Comparison of ENCODE assay signal across 13 cellular contexts in the genomic region with DNA sequence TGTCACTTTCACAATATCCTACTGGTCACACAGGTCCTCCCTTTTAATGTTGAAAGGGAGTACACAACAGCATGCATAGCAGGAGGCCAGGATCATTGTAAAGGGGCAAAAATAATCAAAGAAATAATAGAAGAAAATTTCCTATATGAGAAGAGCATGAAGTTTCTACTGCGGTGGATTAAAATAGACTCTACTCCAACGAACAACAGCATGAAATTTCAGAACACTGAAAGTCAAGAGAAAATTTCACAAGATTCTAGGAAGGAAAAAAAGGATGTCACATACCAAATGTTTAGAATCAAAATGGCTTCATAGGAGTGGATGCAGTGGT.
DNase-seq lines count a peak whose midpoint lies in the region; ATAC-seq and TF ChIP-seq lines count a peak whose summit lies in the region.
"Had no signal": no experiment of that assay in that cellular context is flagged by ENCODE, and none has a peak within 500 bp of the region (broad histone marks: within the 10 kb centered on the region; RNA-seq: fewer than 3 reads in every experiment).

No MANE protein-coding gene starts in this region.

- H4K20me1 ChIP-seq in BLaER1 treated with 17β-estradiol and CSF1 and Interleukin-3, amounts not matched to agents 10 nM and 100 nM, result peaks cover 0 to 6% (median 0%) of the 10 kb centered on the region in 11 experiments; a peak in 2 of 22 replicates
- no peaks in the 10 kb centered on the region for H4K20me1 ChIP-seq in osteoblast (ENCODE audit: insufficient read depth, low read length)

- DNase-seq in colonic mucosa (no peak), osteoblast (ENCODE audit: insufficient read length, low spot score, missing footprints) (no peak), mucosa of descending colon (no peak), middle frontal gyrus (ENCODE audit: extremely low spot score, low spot score) (no peak), SKM-1 treated with dmso at 0.1 percent for 144 hours (lab: John Stamatoyannopoulos, UW; ENCODE audit: unreplicated experiment) (no peak), NCI-H1436 treated with DMSO at 0.1 percent for 48 hours (lab: John Stamatoyannopoulos, UW) (no peak)
- DNase-seq: activated CD8-positive, alpha-beta memory T cell treated with anti-CD3 and anti-CD28 coated beads, Interleukin-2, amount 50 U/mL, for 48 hours; H7; NCI-H187; stimulated activated naive CD8-positive, alpha-beta T cell treated with anti-CD3 and anti-CD28 coated beads, Interleukin-15, Interleukin-2, amounts not matched to agents 100 U/mL and 50 U/mL, for 24 hours had no signal

- ATAC-seq in HG03196 (IDR thresholded peaks at IDR 0.05; ENCODE audit: unreplicated experiment) (peak; percentile 20), mucosa of descending colon (no peak)

- peaks cover 11 to 20% (median 13%) of the 10 kb centered on the region in 10 experiments for H3K4me1 ChIP-seq in BLaER1 treated with 17β-estradiol and CSF1 and Interleukin-3, amounts not matched to agents 10 nM and 100 nM
- no peaks in the 10 kb centered on the region for H3K4me1 ChIP-seq in colonic mucosa
- peaks cover 31% of the 10 kb centered on the region for H3K4me1 ChIP-seq in osteoblast (ENCODE audit: insufficient read depth, low read length)
- H3K4me1 ChIP-seq in mucosa of descending colon (ENCODE audit: low read depth), result peaks cover 8% of the 10 kb centered on the region

- no peak overlapping the region for H3K4me3 ChIP-seq in BLaER1 treated with 17β-estradiol and CSF1 and Interleukin-3, amounts not matched to agents 10 nM and 100 nM
- H3K4me3 ChIP-seq in colonic mucosa (no peak overlapping the region), osteoblast (ENCODE audit: insufficient read depth, low read length) (no peak overlapping the region), mucosa of descending colon (no peak overlapping the region)
- H3K4me3 ChIP-seq: neural progenitor cell had no signal

- H3K79me2 ChIP-seq in osteoblast (ENCODE audit: insufficient read depth, low read length), result no peaks in the 10 kb centered on the region

- peak overlapping the region in 6 of 11 experiments; percentile 4 to 67 (median 40); a peak in 9 of 22 replicates for H3K4me2 ChIP-seq in BLaER1 treated with 17β-estradiol and CSF1 and Interleukin-3, amounts not matched to agents 10 nM and 100 nM
- no peak overlapping the region for H3K4me2 ChIP-seq in osteoblast (ENCODE audit: insufficient read depth, low read length)
- H3K4me2 ChIP-seq: neural progenitor cell had no signal

- H2AFZ ChIP-seq in osteoblast (ENCODE audit: low read length), result no peak overlapping the region
- H2AFZ ChIP-seq: neural progenitor cell had no signal

- H3K9ac ChIP-seq in BLaER1 treated with 17β-estradiol and CSF1 and Interleukin-3, amounts not matched to agents 10 nM and 100 nM, result no peak overlapping the region
- no peak overlapping the region for H3K9ac ChIP-seq in colonic mucosa (ENCODE audit: low read depth in 2 of 2, low read length in 2 of 2)
- H3K9ac ChIP-seq: neural progenitor cell had no signal

- no peak for TF ChIP-seq CTCF in colonic mucosa (IDR thresholded peaks at IDR 0.05)
- TF ChIP-seq CTCF in osteoblast (IDR thresholded peaks at IDR 0.05; ENCODE audit: extremely low read depth, low read depth, low read length), result no peak
- no peak for TF ChIP-seq CTCF in mucosa of descending colon (IDR thresholded peaks at IDR 0.05)

- intact Hi-C loops in colonic mucosa (cut with DNase I), result no loop called here
- intact Hi-C loops in mucosa of descending colon (cut with DNase I, micrococcal nuclease), result no loop called here

- no peaks in the 10 kb centered on the region for H3K36me3 ChIP-seq in BLaER1 treated with 17β-estradiol and CSF1 and Interleukin-3, amounts not matched to agents 10 nM and 100 nM
- H3K36me3 ChIP-seq in colonic mucosa, result no peaks in the 10 kb centered on the region
- H3K36me3 ChIP-seq in osteoblast (ENCODE audit: insufficient read depth, low read length), result no peaks in the 10 kb centered on the region
- H3K36me3 ChIP-seq in mucosa of descending colon (ENCODE audit: low read depth), result no peaks in the 10 kb centered on the region
- H3K36me3 ChIP-seq: neural progenitor cell had no signal

- H3K27me3 ChIP-seq in BLaER1 treated with 17β-estradiol and CSF1 and Interleukin-3, amounts not matched to agents 10 nM and 100 nM, result peaks cover 0 to 17% (median 0%) of the 10 kb centered on the region in 11 experiments; a peak in 3 of 22 replicates
- H3K27me3 ChIP-seq in colonic mucosa (no peaks in the 10 kb centered on the region), osteoblast (ENCODE audit: insufficient read depth, low read length) (no peaks in the 10 kb centered on the region)
- H3K27me3 ChIP-seq: neural progenitor cell had no signal

- peak overlapping the region in 2 of 11 experiments; percentile 3 to 39; a peak in 2 of 22 replicates for H3K27ac ChIP-seq in BLaER1 treated with 17β-estradiol and CSF1 and Interleukin-3, amounts not matched to agents 10 nM and 100 nM
- H3K27ac ChIP-seq in colonic mucosa (peak overlapping the region; percentile 40), osteoblast (ENCODE audit: low read depth, low read length) (peak overlapping the region; percentile 82)
- H3K27ac ChIP-seq: neural progenitor cell had no signal

- H3K9me3 ChIP-seq in BLaER1 treated with 17β-estradiol and CSF1 and Interleukin-3, amounts not matched to agents 10 nM and 100 nM (replicated peaks in 1 of 11), result peaks cover 0 to 8% (median 0%) of the 10 kb centered on the region in 11 experiments; a peak in 4 of 22 replicates
- H3K9me3 ChIP-seq in colonic mucosa (no peaks in the 10 kb centered on the region), osteoblast (ENCODE audit: low read depth, low read length) (no peaks in the 10 kb centered on the region), mucosa of descending colon (no peaks in the 10 kb centered on the region)
